8 cellular contexts compared by ENCODE assay signal in genomic region chr7:13017325-13017853, GRCh38.
DNase-seq lines count a peak whose midpoint lies in the region; ATAC-seq and TF ChIP-seq lines count a peak whose summit lies in the region.
"Had no signal": no experiment of that assay in that cellular context is flagged by ENCODE, and none has a peak within 500 bp of the region (broad histone marks: within the 10 kb centered on the region; RNA-seq: fewer than 3 reads in every experiment).

No MANE protein-coding gene starts in this region.

- no peak overlapping the region for H3K4me3 Mint-ChIP-seq in activated T-cell treated with anti-CD3 and anti-CD28 coated beads, Interleukin-2, amount 50 U/mL, for 4 hours

- H3K27me3 Mint-ChIP-seq in activated T-cell treated with anti-CD3 and anti-CD28 coated beads, Interleukin-2, amount 50 U/mL, for 4 hours (ENCODE audit: low read depth), result peaks cover 4% of the 10 kb centered on the region

- DNase-seq in HT-29 (ENCODE audit: low spot score) (peak; percentile 87), astrocyte of the cerebellum (ENCODE audit: low read depth) (peak; percentile 43), iPS DF 19.7 (ENCODE audit: low read depth, low spot score) (peak; percentile 67), smooth muscle cell of the brain vasculature (ENCODE audit: low read depth, low spot score) (peak; percentile 67), NAMALWA (ENCODE audit: low spot score) (no peak), NCI-H1417 (lab: John Stamatoyannopoulos, UW) (no peak)
- DNase-seq in activated T-cell treated with anti-CD3 and anti-CD28 coated beads, Interleukin-2, amount 50 U/mL, for 4 hours, result no peak

- no peaks in the 10 kb centered on the region for H3K9me3 Mint-ChIP-seq in activated T-cell treated with anti-CD3 and anti-CD28 coated beads, Interleukin-2, amount 50 U/mL, for 4 hours

- TF ChIP-seq CTCF in astrocyte of the cerebellum (IDR thresholded peaks at IDR 0.05; ENCODE audit: low read depth, low read length, missing control alignments), result no peak

- H3K4me3 ChIP-seq in astrocyte of the cerebellum (ENCODE audit: low read depth, low read length), result no peak overlapping the region
- H3K4me3 ChIP-seq: SK-N-MC had no signal

- no peaks in the 10 kb centered on the region for H3K36me3 Mint-ChIP-seq in activated T-cell treated with anti-CD3 and anti-CD28 coated beads, Interleukin-2, amount 50 U/mL, for 4 hours (ENCODE audit: insufficient read depth)

- ATAC-seq in activated T-cell treated with anti-CD3 and anti-CD28 coated beads, Interleukin-2, amount 50 U/mL, for 4 hours, result no peak

- in situ Hi-C loops in astrocyte of the cerebellum (cut with HindIII; ENCODE audit: low sequenced_read_pairs), result no loop called here

- H3K4me1 Mint-ChIP-seq in activated T-cell treated with anti-CD3 and anti-CD28 coated beads, Interleukin-2, amount 50 U/mL, for 4 hours (ENCODE audit: low read depth), result no peaks in the 10 kb centered on the region

Comparison
In these comparisons a context has a peak if more than half of its experiments do, and no peak if none do; other contexts are left out.
1. DNase-seq: peak in HT-29 (single experiment), astrocyte of the cerebellum (single experiment), iPS DF 19.7 (single experiment) and smooth muscle cell of the brain vasculature (single experiment); none in NAMALWA (single experiment), NCI-H1417 (0 of 3) and activated T-cell treated with anti-CD3 and anti-CD28 coated beads, Interleukin-2, amount 50 U/mL, for 4 hours (single experiment).